1 cellular context compared by ENCODE assay signal in the genomic region with DNA sequence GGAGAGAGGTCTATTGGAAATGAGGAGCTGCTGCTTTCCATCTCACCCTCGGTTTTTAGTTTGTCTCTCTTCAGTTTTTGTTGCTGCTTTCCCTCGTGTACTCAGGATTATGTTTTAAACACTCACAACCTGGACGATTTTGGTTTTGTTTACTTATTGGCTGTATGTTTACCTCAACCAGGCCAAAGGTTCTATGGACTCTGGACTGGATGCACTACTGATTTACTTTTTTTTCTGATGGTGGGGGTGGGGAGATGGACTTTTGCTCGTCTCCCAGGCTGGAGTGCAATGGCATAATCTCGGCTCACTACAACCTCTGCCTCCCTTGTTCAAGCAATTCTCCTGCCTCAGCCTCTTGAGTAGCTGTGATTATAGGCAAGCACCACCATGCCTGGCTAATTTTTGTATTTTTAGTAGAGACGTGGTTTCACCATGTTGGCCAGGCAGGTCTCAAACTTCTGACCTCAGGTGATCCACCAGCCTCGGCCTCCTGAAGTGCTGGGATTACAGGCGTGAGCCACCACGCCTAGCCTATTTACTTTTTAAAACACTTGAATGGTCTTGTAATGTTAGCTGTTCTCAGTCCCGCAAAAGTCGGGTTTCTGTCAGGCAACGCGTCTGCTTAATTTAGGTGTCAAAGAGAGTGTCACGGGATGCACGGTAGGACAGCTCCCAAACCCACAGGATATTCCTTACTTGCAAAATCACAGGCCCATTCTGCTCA.
TF ChIP-seq lines count a peak whose summit lies in the region.

No MANE protein-coding gene starts in this region.

TF ChIP-seq in A549, 52 proteins besides CTCF, POLR2A, EP300 and RAD21 (continued from another document):
- TF ChIP-seq, protein P1, sequence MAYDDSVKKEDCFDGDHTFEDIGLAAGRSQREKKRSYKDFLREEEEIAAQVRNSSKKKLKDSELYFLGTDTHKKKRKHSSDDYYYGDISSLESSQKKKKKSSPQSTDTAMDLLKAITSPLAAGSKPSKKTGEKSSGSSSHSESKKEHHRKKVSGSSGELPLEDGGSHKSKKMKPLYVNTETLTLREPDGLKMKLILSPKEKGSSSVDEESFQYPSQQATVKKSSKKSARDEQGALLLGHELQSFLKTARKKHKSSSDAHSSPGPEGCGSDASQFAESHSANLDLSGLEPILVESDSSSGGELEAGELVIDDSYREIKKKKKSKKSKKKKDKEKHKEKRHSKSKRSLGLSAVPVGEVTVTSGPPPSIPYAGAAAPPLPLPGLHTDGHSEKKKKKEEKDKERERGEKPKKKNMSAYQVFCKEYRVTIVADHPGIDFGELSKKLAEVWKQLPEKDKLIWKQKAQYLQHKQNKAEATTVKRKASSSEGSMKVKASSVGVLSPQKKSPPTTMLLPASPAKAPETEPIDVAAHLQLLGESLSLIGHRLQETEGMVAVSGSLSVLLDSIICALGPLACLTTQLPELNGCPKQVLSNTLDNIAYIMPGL (CRISPR knock-in tag; IDR thresholded peaks at IDR 0.05; ENCODE audit: borderline replicate concordance) = no peak
- TF ChIP-seq POLR2AphosphoS2 (conservative IDR thresholded peaks at IDR 0.05; ENCODE audit: low read length) (no peak), CBX2 (IDR thresholded peaks at IDR 0.05; ENCODE audit: borderline replicate concordance, low read depth) (no peak), NPAS2 (CRISPR knock-in tag; IDR thresholded peaks at IDR 0.05; ENCODE audit: borderline replicate concordance) (no peak), EHMT2 (IDR thresholded peaks at IDR 0.05; ENCODE audit: low read depth) (no peak), SMC3 (IDR thresholded peaks at IDR 0.05) (no peak)
- TF ChIP-seq, protein P2, sequence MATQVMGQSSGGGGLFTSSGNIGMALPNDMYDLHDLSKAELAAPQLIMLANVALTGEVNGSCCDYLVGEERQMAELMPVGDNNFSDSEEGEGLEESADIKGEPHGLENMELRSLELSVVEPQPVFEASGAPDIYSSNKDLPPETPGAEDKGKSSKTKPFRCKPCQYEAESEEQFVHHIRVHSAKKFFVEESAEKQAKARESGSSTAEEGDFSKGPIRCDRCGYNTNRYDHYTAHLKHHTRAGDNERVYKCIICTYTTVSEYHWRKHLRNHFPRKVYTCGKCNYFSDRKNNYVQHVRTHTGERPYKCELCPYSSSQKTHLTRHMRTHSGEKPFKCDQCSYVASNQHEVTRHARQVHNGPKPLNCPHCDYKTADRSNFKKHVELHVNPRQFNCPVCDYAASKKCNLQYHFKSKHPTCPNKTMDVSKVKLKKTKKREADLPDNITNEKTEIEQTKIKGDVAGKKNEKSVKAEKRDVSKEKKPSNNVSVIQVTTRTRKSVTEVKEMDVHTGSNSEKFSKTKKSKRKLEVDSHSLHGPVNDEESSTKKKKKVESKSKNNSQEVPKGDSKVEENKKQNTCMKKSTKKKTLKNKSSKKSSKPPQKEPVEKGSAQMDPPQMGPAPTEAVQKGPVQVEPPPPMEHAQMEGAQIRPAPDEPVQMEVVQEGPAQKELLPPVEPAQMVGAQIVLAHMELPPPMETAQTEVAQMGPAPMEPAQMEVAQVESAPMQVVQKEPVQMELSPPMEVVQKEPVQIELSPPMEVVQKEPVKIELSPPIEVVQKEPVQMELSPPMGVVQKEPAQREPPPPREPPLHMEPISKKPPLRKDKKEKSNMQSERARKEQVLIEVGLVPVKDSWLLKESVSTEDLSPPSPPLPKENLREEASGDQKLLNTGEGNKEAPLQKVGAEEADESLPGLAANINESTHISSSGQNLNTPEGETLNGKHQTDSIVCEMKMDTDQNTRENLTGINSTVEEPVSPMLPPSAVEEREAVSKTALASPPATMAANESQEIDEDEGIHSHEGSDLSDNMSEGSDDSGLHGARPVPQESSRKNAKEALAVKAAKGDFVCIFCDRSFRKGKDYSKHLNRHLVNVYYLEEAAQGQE (IDR thresholded peaks at IDR 0.05) = no peak
- TF ChIP-seq, protein P3, sequence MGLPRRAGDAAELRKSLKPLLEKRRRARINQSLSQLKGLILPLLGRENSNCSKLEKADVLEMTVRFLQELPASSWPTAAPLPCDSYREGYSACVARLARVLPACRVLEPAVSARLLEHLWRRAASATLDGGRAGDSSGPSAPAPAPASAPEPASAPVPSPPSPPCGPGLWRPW (IDR thresholded peaks at IDR 0.05) = no peak
- TF ChIP-seq, protein P4, sequence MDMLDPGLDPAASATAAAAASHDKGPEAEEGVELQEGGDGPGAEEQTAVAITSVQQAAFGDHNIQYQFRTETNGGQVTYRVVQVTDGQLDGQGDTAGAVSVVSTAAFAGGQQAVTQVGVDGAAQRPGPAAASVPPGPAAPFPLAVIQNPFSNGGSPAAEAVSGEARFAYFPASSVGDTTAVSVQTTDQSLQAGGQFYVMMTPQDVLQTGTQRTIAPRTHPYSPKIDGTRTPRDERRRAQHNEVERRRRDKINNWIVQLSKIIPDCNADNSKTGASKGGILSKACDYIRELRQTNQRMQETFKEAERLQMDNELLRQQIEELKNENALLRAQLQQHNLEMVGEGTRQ (IDR thresholded peaks at IDR 0.05) = no peak
- TF ChIP-seq, protein P5, sequence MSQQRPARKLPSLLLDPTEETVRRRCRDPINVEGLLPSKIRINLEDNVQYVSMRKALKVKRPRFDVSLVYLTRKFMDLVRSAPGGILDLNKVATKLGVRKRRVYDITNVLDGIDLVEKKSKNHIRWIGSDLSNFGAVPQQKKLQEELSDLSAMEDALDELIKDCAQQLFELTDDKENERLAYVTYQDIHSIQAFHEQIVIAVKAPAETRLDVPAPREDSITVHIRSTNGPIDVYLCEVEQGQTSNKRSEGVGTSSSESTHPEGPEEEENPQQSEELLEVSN (IDR thresholded peaks at IDR 0.05; ENCODE audit: borderline replicate concordance, low read depth) = no peak
TF ChIP-seq in A549: peak in this region for 0.
